In the genomic region with DNA sequence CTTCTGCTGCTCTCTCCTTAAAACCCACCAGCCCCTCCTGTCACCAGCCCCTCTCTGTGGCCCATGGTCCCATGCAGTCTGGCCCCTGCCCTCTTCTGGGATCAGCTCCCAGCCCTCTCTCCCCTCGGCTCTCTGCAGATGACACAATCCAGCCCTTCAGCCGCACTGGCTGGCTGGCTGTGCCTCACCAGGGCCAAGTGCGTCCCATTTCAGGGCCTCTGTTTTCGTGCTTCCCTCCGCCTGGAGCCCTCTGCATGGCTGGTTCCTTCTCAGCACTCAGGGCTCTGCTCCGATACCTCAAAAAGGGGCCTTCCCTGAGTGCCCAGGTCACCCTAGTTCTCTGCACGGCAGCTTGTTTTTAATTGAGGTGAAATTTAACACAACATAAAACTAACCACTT, we compare ENCODE assay signal across 17 cellular contexts.
DNase-seq lines count a peak whose midpoint lies in the region; ATAC-seq and TF ChIP-seq lines count a peak whose summit lies in the region.
"Had no signal": no experiment of that assay in that cellular context is flagged by ENCODE, and none has a peak within 500 bp of the region (broad histone marks: within the 10 kb centered on the region; RNA-seq: fewer than 3 reads in every experiment).

No MANE protein-coding gene starts in this region.

- H3K36me3 ChIP-seq in SK-N-SH (replicated peaks in 1 of 2; ENCODE audit: control insufficient read depth in 1 of 2, insufficient read depth in 2 of 2, low read length in 1 of 2): peaks cover 0 to 6% of the 10 kb centered on the region in 2 experiments

- no peak for ATAC-seq in SK-N-SH treated with all-trans-retinoic acid at 6 μM for 48 hours
- no peak for ATAC-seq in stimulated activated naive CD8-positive, alpha-beta T cell treated with anti-CD3 and anti-CD28 coated beads, Interleukin-15, amount 100 ng/mL, for 72 hours

- H3K36me3 Mint-ChIP-seq in brain: peaks cover 34% of the 10 kb centered on the region

- CTCF ChIA-PET in SK-N-SH (lab: Yijun Ruan, JAX): interaction anchor here (1.4 to 1.7 kb wide), 3 partner anchors 22 to 167 kb away, joined by 4 to 7 read pairs (median 5); partner anchors contain the start of gene SOCS1

- peaks cover 77% of the 10 kb centered on the region for H3K4me1 Mint-ChIP-seq in brain
- peaks cover 66% of the 10 kb centered on the region for H3K4me1 Mint-ChIP-seq in stimulated activated naive CD8-positive, alpha-beta T cell treated with anti-CD3 and anti-CD28 coated beads, Interleukin-15, amount 100 ng/mL, for 72 hours

- no peak overlapping the region for H3K4me2 ChIP-seq in SK-N-SH

- no peak for TF ChIP-seq RAD21 in SK-N-SH (IDR thresholded peaks at IDR 0.05; ENCODE audit: low read length)

- no peak overlapping the region for H2AFZ ChIP-seq in SK-N-SH (ENCODE audit: low read depth)

- H3K27me3 ChIP-seq in SK-N-SH (ENCODE audit: insufficient read depth): no peaks in the 10 kb centered on the region
- H3K27me3 ChIP-seq: neutrophil had no signal

- H3K9ac ChIP-seq in SK-N-SH: no peak overlapping the region

- 88% methylated on average over 7 of the region's 7 CpGs for WGBS in SK-N-SH (ENCODE audit: low lambda C conversion rate)

- H3K4me3 ChIP-seq in SK-N-SH (ENCODE audit: low read depth in 2 of 2, low read length in 1 of 2): no peak overlapping the region

- DNase-seq in SK-N-SH (peak; percentile 36), islet precursor cell (peak; percentile 63), 8988T (no peak), NCI-H1930 (lab: John Stamatoyannopoulos, UW) (no peak), AG08395 (ENCODE audit: low spot score) (no peak)
- DNase-seq in stimulated activated naive CD8-positive, alpha-beta T cell treated with anti-CD3 and anti-CD28 coated beads, Interleukin-15, amount 100 ng/mL, for 72 hours: no peak
- DNase-seq: activated CD4-positive, alpha-beta T cell treated with anti-CD3 and anti-CD28 coated beads, Interleukin-2, amount 10 ng/mL, durations not matched to agents 7 days and 5 days; activated gamma-delta T cell; DMS79 treated with DMSO at 0.1 percent for 48 hours; foreskin melanocyte; NCI-H2081 treated with DMSO at 0.1 percent for 48 hours; stimulated activated CD4-positive, alpha-beta T cell treated with anti-CD3 and anti-CD28 coated beads, Interleukin-2, amount 100 ng/mL, for 48 hours had no signal

- no peaks in the 10 kb centered on the region for H3K9me3 ChIP-seq in SK-N-SH
- H3K9me3 ChIP-seq: neutrophil had no signal

- no peaks in the 10 kb centered on the region for H3K79me2 ChIP-seq in SK-N-SH (ENCODE audit: insufficient read depth)

- H3K4me1 ChIP-seq in SK-N-SH (ENCODE audit: control insufficient read depth in 1 of 2, insufficient read depth in 2 of 2, low read depth in 1 of 2, low read length in 1 of 2): peaks cover 53 to 61% of the 10 kb centered on the region in 2 experiments

- TF ChIP-seq CTCF in SK-N-SH (IDR thresholded peaks at IDR 0.05) (no peak), brain (conservative IDR thresholded peaks at IDR 0.05) (no peak)

- H3K27ac ChIP-seq in SK-N-SH (ENCODE audit: low read depth in 2 of 2, low read length in 1 of 2): no peak overlapping the region
- H3K27ac ChIP-seq: 22Rv1, C4-2B, neutrophil had no signal

- H3K4me3 Mint-ChIP-seq in brain: no peak overlapping the region
- peak overlapping the region in 1 of 2 donors; percentile 3 for H3K4me3 Mint-ChIP-seq in stimulated activated naive CD8-positive, alpha-beta T cell treated with anti-CD3 and anti-CD28 coated beads, Interleukin-15, amount 100 ng/mL, for 72 hours
- H3K4me3 Mint-ChIP-seq: activated CD4-positive, alpha-beta T cell treated with anti-CD3 and anti-CD28 coated beads, Interleukin-2, amount 10 ng/mL, durations not matched to agents 7 days and 5 days had no signal

- peak overlapping the region in 4 of 5 experiments; percentile 33 to 79 (median 60) for H3K27ac Mint-ChIP-seq in brain
- peak overlapping the region; percentile 54 to 57 for H3K27ac Mint-ChIP-seq in stimulated activated naive CD8-positive, alpha-beta T cell treated with anti-CD3 and anti-CD28 coated beads, Interleukin-15, amount 100 ng/mL, for 72 hours

- H4K20me1 ChIP-seq in SK-N-SH (ENCODE audit: insufficient read depth): no peaks in the 10 kb centered on the region

- no peak for TF ChIP-seq EP300 in SK-N-SH (IDR thresholded peaks at IDR 0.05; ENCODE audit: borderline replicate concordance in 1 of 2, low read depth in 1 of 2, low read length in 1 of 2)

- peaks cover 0 to 3% (median 0%) of the 10 kb centered on the region in 5 experiments for H3K9me3 Mint-ChIP-seq in brain
- no peaks in the 10 kb centered on the region for H3K9me3 Mint-ChIP-seq in stimulated activated naive CD8-positive, alpha-beta T cell treated with anti-CD3 and anti-CD28 coated beads, Interleukin-15, amount 100 ng/mL, for 72 hours
- H3K9me3 Mint-ChIP-seq: activated CD4-positive, alpha-beta T cell treated with anti-CD3 and anti-CD28 coated beads, Interleukin-2, amount 10 ng/mL, durations not matched to agents 7 days and 5 days had no signal

- H3K27me3 Mint-ChIP-seq in brain: no peaks in the 10 kb centered on the region
- H3K27me3 Mint-ChIP-seq in stimulated activated naive CD8-positive, alpha-beta T cell treated with anti-CD3 and anti-CD28 coated beads, Interleukin-15, amount 100 ng/mL, for 72 hours: no peaks in the 10 kb centered on the region
- H3K27me3 Mint-ChIP-seq: activated CD4-positive, alpha-beta T cell treated with anti-CD3 and anti-CD28 coated beads, Interleukin-2, amount 10 ng/mL, durations not matched to agents 7 days and 5 days had no signal

- POLR2A ChIA-PET in SK-N-SH (lab: Yijun Ruan, JAX): interaction anchor here (0.6 kb wide), 2 partner anchors 36 to 112 kb away, joined by 3 to 4 read pairs; no protein-coding TSS in a partner anchor

- H3F3A ChIP-seq in SK-N-SH (replicated peaks; ENCODE audit: insufficient read depth): peaks cover 19% of the 10 kb centered on the region

- H3K9me2 ChIP-seq in SK-N-SH: no peaks in the 10 kb centered on the region

TF ChIP-seq in SK-N-SH, 30 proteins besides CTCF, POLR2A, EP300 and RAD21:
- no peak for TF ChIP-seq MEF2A (IDR thresholded peaks at IDR 0.05; ENCODE audit: borderline replicate concordance, low read depth)
- TF ChIP-seq POLR2AphosphoS5 (IDR thresholded peaks at IDR 0.05; ENCODE audit: low read depth, low read length): no peak
- no peak for TF ChIP-seq RXRA (IDR thresholded peaks at IDR 0.05; ENCODE audit: borderline replicate concordance, low read depth)
- TF ChIP-seq NRF1 (IDR thresholded peaks at IDR 0.05; ENCODE audit: low read depth, low read length): no peak
- TF ChIP-seq, protein P1, sequence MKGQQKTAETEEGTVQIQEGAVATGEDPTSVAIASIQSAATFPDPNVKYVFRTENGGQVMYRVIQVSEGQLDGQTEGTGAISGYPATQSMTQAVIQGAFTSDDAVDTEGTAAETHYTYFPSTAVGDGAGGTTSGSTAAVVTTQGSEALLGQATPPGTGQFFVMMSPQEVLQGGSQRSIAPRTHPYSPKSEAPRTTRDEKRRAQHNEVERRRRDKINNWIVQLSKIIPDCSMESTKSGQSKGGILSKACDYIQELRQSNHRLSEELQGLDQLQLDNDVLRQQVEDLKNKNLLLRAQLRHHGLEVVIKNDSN (IDR thresholded peaks at IDR 0.05; ENCODE audit: borderline replicate concordance, low read depth): no peak
- no peak for TF ChIP-seq JUND (IDR thresholded peaks at IDR 0.05)
- TF ChIP-seq SMC3 (IDR thresholded peaks at IDR 0.05; ENCODE audit: low read depth, low read length): no peak

TF ChIP-seq in SK-N-SH treated with all-trans-retinoic acid at 6 μM for 48 hours, 23 proteins besides CTCF, POLR2A, EP300 and RAD21 (continues in another document):
- TF ChIP-seq CREB5 (CRISPR knock-in tag; IDR thresholded peaks at IDR 0.05; ENCODE audit: low read depth): no peak
- TF ChIP-seq CSRNP3 (CRISPR knock-in tag; IDR thresholded peaks at IDR 0.05): no peak
- no peak for TF ChIP-seq RARB (CRISPR knock-in tag; IDR thresholded peaks at IDR 0.05)
- TF ChIP-seq OSR1 (CRISPR knock-in tag; IDR thresholded peaks at IDR 0.05): no peak
- TF ChIP-seq, protein P2, sequence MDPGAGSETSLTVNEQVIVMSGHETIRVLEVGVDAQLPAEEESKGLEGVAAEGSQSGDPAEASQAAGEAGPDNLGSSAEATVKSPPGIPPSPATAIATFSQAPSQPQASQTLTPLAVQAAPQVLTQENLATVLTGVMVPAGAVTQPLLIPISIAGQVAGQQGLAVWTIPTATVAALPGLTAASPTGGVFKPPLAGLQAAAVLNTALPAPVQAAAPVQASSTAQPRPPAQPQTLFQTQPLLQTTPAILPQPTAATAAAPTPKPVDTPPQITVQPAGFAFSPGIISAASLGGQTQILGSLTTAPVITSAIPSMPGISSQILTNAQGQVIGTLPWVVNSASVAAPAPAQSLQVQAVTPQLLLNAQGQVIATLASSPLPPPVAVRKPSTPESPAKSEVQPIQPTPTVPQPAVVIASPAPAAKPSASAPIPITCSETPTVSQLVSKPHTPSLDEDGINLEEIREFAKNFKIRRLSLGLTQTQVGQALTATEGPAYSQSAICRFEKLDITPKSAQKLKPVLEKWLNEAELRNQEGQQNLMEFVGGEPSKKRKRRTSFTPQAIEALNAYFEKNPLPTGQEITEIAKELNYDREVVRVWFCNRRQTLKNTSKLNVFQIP (CRISPR knock-in tag; IDR thresholded peaks at IDR 0.05; ENCODE audit: borderline replicate concordance, low read depth): no peak
- no peak for TF ChIP-seq TOX (CRISPR knock-in tag; IDR thresholded peaks at IDR 0.05; ENCODE audit: borderline replicate concordance)
- no peak for TF ChIP-seq ZNF70 (CRISPR knock-in tag; IDR thresholded peaks at IDR 0.05)

Comparison
In these comparisons a context has a peak if more than half of its experiments do, and no peak if none do; other contexts are left out.
1. DNase-seq: peak in SK-N-SH (single experiment) and islet precursor cell (single experiment); none in stimulated activated naive CD8-positive, alpha-beta T cell treated with anti-CD3 and anti-CD28 coated beads, Interleukin-15, amount 100 ng/mL, for 72 hours (0 of 2), 8988T (single experiment), NCI-H1930 (0 of 2) and AG08395 (single experiment).